ENCODE assay signal across 24 cellular contexts in the genomic region with DNA sequence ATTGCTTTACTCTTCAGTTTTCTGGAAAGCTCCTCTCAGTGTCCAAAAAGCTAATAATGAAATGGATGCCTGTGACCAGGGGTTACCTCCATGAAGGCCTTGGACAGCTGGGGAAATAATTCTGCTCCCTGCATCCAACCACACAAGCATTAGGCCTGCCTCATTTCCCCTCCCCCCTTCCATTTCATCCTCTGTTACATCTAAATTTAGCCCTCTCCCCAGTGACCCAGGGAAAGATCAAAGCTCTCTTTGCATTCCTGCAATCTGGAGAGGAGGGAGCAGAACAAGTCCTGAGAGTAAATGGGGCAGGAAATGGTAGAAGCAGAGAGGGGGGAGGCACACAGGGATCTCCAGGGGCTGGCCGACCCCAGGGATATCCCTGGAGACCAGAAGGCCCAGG.
DNase-seq lines count a peak whose midpoint lies in the region; ATAC-seq and TF ChIP-seq lines count a peak whose summit lies in the region.
"Had no signal": no experiment of that assay in that cellular context is flagged by ENCODE, and none has a peak within 500 bp of the region (broad histone marks: within the 10 kb centered on the region; RNA-seq: fewer than 3 reads in every experiment).

No MANE protein-coding gene starts in this region.

- H3K27me3 Mint-ChIP-seq in glutamatergic neuron (ENCODE audit: unreplicated experiment) (no peaks in the 10 kb centered on the region), mesothelial cell of epicardium (ENCODE audit: low read depth) (peaks cover 11% of the 10 kb centered on the region)
- H3K27me3 Mint-ChIP-seq: activated naive CD8-positive, alpha-beta T cell treated with anti-CD3 and anti-CD28 coated beads for 36 hours; stimulated activated naive CD8-positive, alpha-beta T cell treated with anti-CD3 and anti-CD28 coated beads, Interleukin-15, amount 100 ng/mL, for 72 hours had no signal

- H3K9me3 Mint-ChIP-seq in glutamatergic neuron (ENCODE audit: unreplicated experiment) = no peaks in the 10 kb centered on the region
- H3K9me3 Mint-ChIP-seq in mesothelial cell of epicardium = no peaks in the 10 kb centered on the region
- H3K9me3 Mint-ChIP-seq: activated naive CD8-positive, alpha-beta T cell treated with anti-CD3 and anti-CD28 coated beads for 36 hours; activated T-helper 1 cell treated with anti-CD3 and anti-CD28 coated beads, Interleukin-12 subunit alpha, Interleukin-12 subunit beta, Interleukin-2, Interleukin-4 antibody, amounts not matched to agents 30 ng/mL and 10 ng/mL and 1 ng/mL, durations not matched to agents 14 hours and 24 hours and 36 hours; stimulated activated naive CD8-positive, alpha-beta T cell treated with anti-CD3 and anti-CD28 coated beads, Interleukin-15, amount 100 ng/mL, for 72 hours had no signal

- no peaks in the 10 kb centered on the region for H3K36me3 Mint-ChIP-seq in glutamatergic neuron (ENCODE audit: unreplicated experiment)
- no peaks in the 10 kb centered on the region for H3K36me3 Mint-ChIP-seq in mesothelial cell of epicardium
- H3K36me3 Mint-ChIP-seq: activated naive CD8-positive, alpha-beta T cell treated with anti-CD3 and anti-CD28 coated beads for 36 hours had no signal

- no peak for TF ChIP-seq POLR2A in testis (IDR thresholded peaks at IDR 0.05)
- TF ChIP-seq POLR2A in erythroblast (IDR thresholded peaks at IDR 0.05; ENCODE audit: low read length) = no peak

- intact Hi-C loops in Right ventricle myocardium inferior (cut with DNase I) = no loop called here
- intact Hi-C loops in cardiac septum (cut with DNase I) = no loop called here
- intact Hi-C loops in testis (cut with DNase I; ENCODE audit: low total_unique reads) = no loop called here

- peak overlapping the region; percentile 80 for H3K27ac Mint-ChIP-seq in glutamatergic neuron (ENCODE audit: unreplicated experiment)
- peak overlapping the region; percentile 72 for H3K27ac Mint-ChIP-seq in mesothelial cell of epicardium
- H3K27ac Mint-ChIP-seq: activated naive CD8-positive, alpha-beta T cell treated with anti-CD3 and anti-CD28 coated beads for 36 hours; activated T-helper 1 cell treated with anti-CD3 and anti-CD28 coated beads, Interleukin-12 subunit alpha, Interleukin-12 subunit beta, Interleukin-2, Interleukin-4 antibody, amounts not matched to agents 30 ng/mL and 10 ng/mL and 1 ng/mL, durations not matched to agents 14 hours and 24 hours and 36 hours; stimulated activated naive CD8-positive, alpha-beta T cell treated with anti-CD3 and anti-CD28 coated beads, Interleukin-15, amount 100 ng/mL, for 72 hours had no signal

- H3K4me3 Mint-ChIP-seq in glutamatergic neuron (ENCODE audit: unreplicated experiment) (peak overlapping the region; percentile 54), mesothelial cell of epicardium (no peak overlapping the region)
- H3K4me3 Mint-ChIP-seq: activated naive CD8-positive, alpha-beta T cell treated with anti-CD3 and anti-CD28 coated beads for 36 hours; activated T-helper 1 cell treated with anti-CD3 and anti-CD28 coated beads, Interleukin-12 subunit alpha, Interleukin-12 subunit beta, Interleukin-2, Interleukin-4 antibody, amounts not matched to agents 30 ng/mL and 10 ng/mL and 1 ng/mL, durations not matched to agents 14 hours and 24 hours and 36 hours; stimulated activated naive CD8-positive, alpha-beta T cell treated with anti-CD3 and anti-CD28 coated beads, Interleukin-15, amount 100 ng/mL, for 72 hours had no signal

- TF ChIP-seq CTCF in glutamatergic neuron (IDR thresholded peaks at IDR 0.05; ENCODE audit: partially characterized antibody, unreplicated experiment) = no peak
- no peak for TF ChIP-seq CTCF in mesothelial cell of epicardium (IDR thresholded peaks at IDR 0.05; ENCODE audit: unreplicated experiment)
- TF ChIP-seq CTCF in testis (IDR thresholded peaks at IDR 0.05) = no peak

- no peak overlapping the region for H3K4me3 ChIP-seq in testis
- H3K4me3 ChIP-seq: colonic mucosa, pancreas, skin epidermis, upper lobe of right lung had no signal

- H3K4me1 Mint-ChIP-seq in glutamatergic neuron (ENCODE audit: low read depth, unreplicated experiment) (peaks cover 12% of the 10 kb centered on the region), mesothelial cell of epicardium (peaks cover 8% of the 10 kb centered on the region)
- H3K4me1 Mint-ChIP-seq: activated naive CD8-positive, alpha-beta T cell treated with anti-CD3 and anti-CD28 coated beads for 36 hours; stimulated activated naive CD8-positive, alpha-beta T cell treated with anti-CD3 and anti-CD28 coated beads, Interleukin-15, amount 100 ng/mL, for 72 hours had no signal

- DNase-seq in Right ventricle myocardium inferior (ENCODE audit: missing footprints) (no peak), cardiac septum (ENCODE audit: low spot score) (no peak), glutamatergic neuron (no peak), mesothelial cell of epicardium (ENCODE audit: low spot score in 2 of 2, unreplicated experiment in 2 of 2) (no peak), testis (peak; percentile 33), amniotic stem cell (lab: John Stamatoyannopoulos, UW) (no peak), erythroblast (lab: John Stamatoyannopoulos, UW) (no peak)
- DNase-seq: activated naive CD8-positive, alpha-beta T cell treated with anti-CD3 and anti-CD28 coated beads for 36 hours; Calu3; colonic mucosa; GDM1; KG1; left colon; NCI-H2029; NCI-H446; pancreas; stimulated activated CD4-positive, alpha-beta T cell treated with anti-CD3 and anti-CD28 coated beads, Interleukin-2, amount 100 ng/mL, for 48 hours; stimulated activated naive CD8-positive, alpha-beta T cell treated with anti-CD3 and anti-CD28 coated beads, Interleukin-15, amount 100 ng/mL, for 72 hours; T-helper 9 cell; upper lobe of right lung had no signal

- no peak overlapping the region for H3K27ac ChIP-seq in testis
- H3K27ac ChIP-seq: colonic mucosa, pancreas, skin epidermis, upper lobe of right lung had no signal

- H3K27me3 ChIP-seq in testis = no peaks in the 10 kb centered on the region
- H3K27me3 ChIP-seq: colonic mucosa, pancreas, upper lobe of right lung had no signal

- ATAC-seq in Right ventricle myocardium inferior (peak; percentile 78), GM18858 (IDR thresholded peaks at IDR 0.05; ENCODE audit: unreplicated experiment) (no peak)
- ATAC-seq: left colon; pancreas; SK-N-SH treated with all-trans-retinoic acid at 6 μM for 48 hours; stimulated activated naive CD8-positive, alpha-beta T cell treated with anti-CD3 and anti-CD28 coated beads, Interleukin-15, amount 100 ng/mL, for 72 hours had no signal

- WGBS in testis, 2 donors = 47 to 50% methylated on average over 1 of the region's 1 CpG

- H3K36me3 ChIP-seq in testis (ENCODE audit: low read depth, missing control alignments) = no peaks in the 10 kb centered on the region
- H3K36me3 ChIP-seq: colonic mucosa, pancreas, upper lobe of right lung had no signal

- H3K9me3 ChIP-seq in testis = no peaks in the 10 kb centered on the region
- H3K9me3 ChIP-seq: colonic mucosa, pancreas, upper lobe of right lung had no signal

- H3K4me1 ChIP-seq in testis = peaks cover 6% of the 10 kb centered on the region
- H3K4me1 ChIP-seq: colonic mucosa, pancreas, upper lobe of right lung had no signal
